Comparison of ENCODE assay signal across 8 cellular contexts in genomic region chr10:109922976-109923921, GRCh38. TPM values are rescaled to one million over a fixed set of nuclear protein-coding genes. Genes with fewer than 3 reads are reported as not detected.
DNase-seq lines count a peak whose midpoint lies in the region; ATAC-seq lines count a peak whose summit lies in the region.

TSS of gene XPNPEP1 (minus strand) at chr10:109923511. CDS start at chr10:109923433, 78 bp downstream.

- peaks cover 6 to 56% (median 40%) of the 10 kb centered on the region in 4 donors for H3K4me1 Mint-ChIP-seq in CD4-positive, CD25-positive, alpha-beta regulatory T cell

- peak; percentile 76 to 85 (median 78) for DNase-seq in CD4-positive, CD25-positive, alpha-beta regulatory T cell
- peak; percentile 80 for DNase-seq in NOMO-1 treated with DMSO at 0.1 percent for 48 hours (lab: John Stamatoyannopoulos, UW; ENCODE audit: unreplicated experiment)
- DNase-seq in activated CD8-positive, alpha-beta memory T cell treated with anti-CD3 and anti-CD28 coated beads for 48 hours (ENCODE audit: low read depth in 2 of 3, low spot score in 2 of 3), result peak; percentile 55 to 61 (median 61)
- peak; percentile 50 for DNase-seq in stimulated activated CD8-positive, alpha-beta memory T cell treated with anti-CD3 and anti-CD28 coated beads, Interleukin-15, amount 100 ng/mL, for 24 hours (ENCODE audit: low read depth)

- peak within 1 kb of the TSS; percentile 87 to 98 (median 90) for H3K4me3 Mint-ChIP-seq in CD4-positive, CD25-positive, alpha-beta regulatory T cell

- 6 to 8% methylated on average over 71 to 87 of the region's 105 CpGs for WGBS in mesodermal cell (ENCODE audit: insufficient coverage in 2 of 2), 2 experiments

- H3K27me3 ChIP-seq in CD4-positive, CD25-positive, alpha-beta regulatory T cell (ENCODE audit: control insufficient read depth, insufficient read depth, low read length), result no peaks in the 10 kb centered on the region
- H3K27me3 ChIP-seq in endocrine pancreas (ENCODE audit: control insufficient read depth, insufficient read depth, low read length), result no peaks in the 10 kb centered on the region

- no peaks in the 10 kb centered on the region for H3K36me3 Mint-ChIP-seq in CD4-positive, CD25-positive, alpha-beta regulatory T cell

- peak within 1 kb of the TSS; percentile 77 for H3K4me3 ChIP-seq in CD4-positive, CD25-positive, alpha-beta regulatory T cell (ENCODE audit: low read depth, low read length)
- H3K4me3 ChIP-seq in endocrine pancreas (ENCODE audit: control insufficient read depth, insufficient read depth, low read length), result peak within 1 kb of the TSS; percentile 68
- H3K4me3 ChIP-seq in mesodermal cell (ENCODE audit: extremely low read depth, insufficient read depth, low read length, poor library complexity, severe bottlenecking), result peak within 1 kb of the TSS; percentile 75

- H3K27me3 Mint-ChIP-seq in CD4-positive, CD25-positive, alpha-beta regulatory T cell, result no peaks in the 10 kb centered on the region

- ATAC-seq in CD4-positive, CD25-positive, alpha-beta regulatory T cell (ENCODE audit: low read depth in 2 of 2), result peak; percentile 94 to 96
- ATAC-seq in GM19372 (IDR thresholded peaks at IDR 0.05; ENCODE audit: low read depth, unreplicated experiment) (peak; percentile 95), HG03520 (IDR thresholded peaks at IDR 0.05; ENCODE audit: unreplicated experiment) (peak; percentile 94)

- H3K9ac ChIP-seq in endocrine pancreas (ENCODE audit: control insufficient read depth, insufficient read depth, low read length), result peak within 1 kb of the TSS; percentile 87

- no peaks in the 10 kb centered on the region for H3K9me3 Mint-ChIP-seq in CD4-positive, CD25-positive, alpha-beta regulatory T cell

- no peaks in the 10 kb centered on the region for H3K9me3 ChIP-seq in CD4-positive, CD25-positive, alpha-beta regulatory T cell (ENCODE audit: control insufficient read depth in 2 of 2, low read length in 2 of 2)
- H3K9me3 ChIP-seq in endocrine pancreas (ENCODE audit: control insufficient read depth, low read length) (no peaks in the 10 kb centered on the region), mesodermal cell (ENCODE audit: control insufficient read depth, low read length) (no peaks in the 10 kb centered on the region)

- peak within 1 kb of the TSS; percentile 71 for H3K27ac ChIP-seq in CD4-positive, CD25-positive, alpha-beta regulatory T cell (ENCODE audit: insufficient read depth, low read length, poor library complexity, severe bottlenecking)
- peak within 1 kb of the TSS; percentile 67 for H3K27ac ChIP-seq in mesodermal cell (ENCODE audit: low read depth, low read length, severe bottlenecking)

- H3K27ac Mint-ChIP-seq in CD4-positive, CD25-positive, alpha-beta regulatory T cell, result peak within 1 kb of the TSS; percentile 80 to 95 (median 91)

- H3K36me3 ChIP-seq in CD4-positive, CD25-positive, alpha-beta regulatory T cell (ENCODE audit: control insufficient read depth, insufficient read depth, low read length), result no peaks in the 10 kb centered on the region
- H3K36me3 ChIP-seq in endocrine pancreas (ENCODE audit: control insufficient read depth, insufficient read depth, low read length), result no peaks in the 10 kb centered on the region
- H3K36me3 ChIP-seq in mesodermal cell (ENCODE audit: control insufficient read depth, insufficient read depth, low read length), result peaks cover 22% of the 10 kb centered on the region

- peaks cover 32% of the 10 kb centered on the region for H3K4me1 ChIP-seq in CD4-positive, CD25-positive, alpha-beta regulatory T cell (ENCODE audit: control insufficient read depth, insufficient read depth, low read length, poor library complexity, severe bottlenecking)
- no peaks in the 10 kb centered on the region for H3K4me1 ChIP-seq in endocrine pancreas (ENCODE audit: control insufficient read depth, insufficient read depth, low read length)
- H3K4me1 ChIP-seq in mesodermal cell (ENCODE audit: control insufficient read depth, insufficient read depth, low read length, poor library complexity, severe bottlenecking), result peaks cover 18% of the 10 kb centered on the region

RNA-seq across cellular contexts. Expression of gene XPNPEP1, which starts in this region (rescaled TPM):
- 52.4 TPM for total RNA-seq in CD4-positive, CD25-positive, alpha-beta regulatory T cell
- polyA plus RNA-seq in CD4-positive, CD25-positive, alpha-beta regulatory T cell, result 10 to 100 TPM; 14.9 to 19.2 (median 17.8) TPM
- 74.6 TPM for polyA plus RNA-seq in mesodermal cell (2013, experiment 1 of 2)
- 64.3 TPM for polyA plus RNA-seq in mesodermal cell (2013, experiment 2 of 2)

Comparison
In these comparisons a context has a peak if more than half of its experiments do, and no peak if none do; other contexts are left out.
1. Peak in every context shown above with its lines: DNase-seq, ATAC-seq, H3K4me3 ChIP-seq and H3K27ac ChIP-seq.